ENCODE assay signal across 39 cellular contexts in the genomic region with DNA sequence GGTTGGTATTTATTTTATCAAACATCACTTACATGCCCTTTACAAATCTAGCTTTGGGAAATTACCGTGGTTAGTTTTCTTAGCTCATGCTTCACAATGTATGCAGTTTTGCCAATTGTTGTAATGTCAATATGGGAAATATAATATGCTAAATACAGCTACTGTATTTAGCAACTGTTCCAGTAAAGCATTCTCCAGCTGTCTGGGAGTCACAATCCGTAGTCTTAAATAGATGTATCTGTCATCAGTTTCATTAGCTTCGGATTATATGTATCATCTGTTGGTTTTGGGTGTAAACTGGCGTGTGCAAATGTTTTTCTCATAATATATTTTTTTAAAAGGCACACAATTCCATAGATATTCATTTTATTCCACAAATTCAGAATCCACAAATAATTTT.
"Had no signal": no experiment of that assay in that cellular context is flagged by ENCODE, and none has a peak within 500 bp of the region (broad histone marks: within the 10 kb centered on the region; RNA-seq: fewer than 3 reads in every experiment).

No MANE protein-coding gene starts in this region.

- H3K27me3 ChIP-seq: ascending aorta, body of pancreas, brain microvascular endothelial cell, breast epithelium had no signal

- H3K36me3 Mint-ChIP-seq: WTC11 had no signal

- H3K36me3 ChIP-seq: ascending aorta, brain microvascular endothelial cell, breast epithelium, WERI-Rb-1 had no signal

- H3K27me3 Mint-ChIP-seq: activated CD4-positive, alpha-beta memory T cell treated with anti-CD3 and anti-CD28 coated beads, Interleukin-2, amount 10 ng/mL, durations not matched to agents 7 days and 5 days; activated CD4-positive, alpha-beta T cell treated with anti-CD3 and anti-CD28 coated beads for 36 hours; activated CD4-positive, alpha-beta T cell treated with anti-CD3 and anti-CD28 coated beads, Interleukin-2, amount 10 ng/mL, durations not matched to agents 7 days and 5 days; activated CD8-positive, alpha-beta memory T cell treated with anti-CD3 and anti-CD28 coated beads, Interleukin-2, amount 10 ng/mL, durations not matched to agents 7 days and 5 days; activated naive CD4-positive, alpha-beta T cell treated with anti-CD3 and anti-CD28 coated beads, Interleukin-2, amount 10 ng/mL, durations not matched to agents 7 days and 5 days; activated naive CD4-positive, alpha-beta T cell treated with anti-CD3 and anti-CD28 coated beads, Interleukin-2, amount 50 U/mL, for 24 hours; activated naive CD8-positive, alpha-beta T cell; activated naive CD8-positive, alpha-beta T cell treated with anti-CD3 and anti-CD28 coated beads, Interleukin-2, amount 10 ng/mL, durations not matched to agents 7 days and 5 days; activated naive CD8-positive, alpha-beta T cell treated with anti-CD3 and anti-CD28 coated beads, Interleukin-2, amount 50 U/mL, for 24 hours; activated T-cell treated with anti-CD3 and anti-CD28 coated beads, Interleukin-2, amount 50 U/mL, for 24 hours had no signal

- H3K4me3 Mint-ChIP-seq: activated CD4-positive, alpha-beta memory T cell treated with anti-CD3 and anti-CD28 coated beads, Interleukin-2, amount 10 ng/mL, durations not matched to agents 7 days and 5 days; activated CD4-positive, alpha-beta T cell treated with anti-CD3 and anti-CD28 coated beads for 36 hours; activated CD4-positive, alpha-beta T cell treated with anti-CD3 and anti-CD28 coated beads, Interleukin-2, amount 10 ng/mL, durations not matched to agents 7 days and 5 days; activated CD8-positive, alpha-beta memory T cell treated with anti-CD3 and anti-CD28 coated beads, Interleukin-2, amount 10 ng/mL, durations not matched to agents 7 days and 5 days; activated CD8-positive, alpha-beta T cell treated with anti-CD3 and anti-CD28 coated beads, Interleukin-2, amount 10 ng/mL, durations not matched to agents 7 days and 5 days; activated naive CD4-positive, alpha-beta T cell treated with anti-CD3 and anti-CD28 coated beads, Interleukin-2, amount 10 ng/mL, durations not matched to agents 7 days and 5 days; activated naive CD4-positive, alpha-beta T cell treated with anti-CD3 and anti-CD28 coated beads, Interleukin-2, amount 50 U/mL, for 24 hours; activated naive CD8-positive, alpha-beta T cell; activated naive CD8-positive, alpha-beta T cell treated with anti-CD3 and anti-CD28 coated beads, Interleukin-2, amount 10 ng/mL, durations not matched to agents 7 days and 5 days; activated naive CD8-positive, alpha-beta T cell treated with anti-CD3 and anti-CD28 coated beads, Interleukin-2, amount 50 U/mL, for 24 hours; activated T-cell treated with anti-CD3 and anti-CD28 coated beads, Interleukin-2, amount 50 U/mL, for 24 hours; T-helper 1 cell treated with Interleukin-12 subunit alpha and Interleukin-12 subunit beta and Interleukin-4 antibody, amounts not matched to agents 30 μg/mL and 1 μg/mL, for 36 hours; T-helper 2 cell treated with Interferon-gamma antibody and Interleukin-4, amounts not matched to agents 5 μg/mL and 100 μg/mL, for 36 hours; WTC11 had no signal

- H3K27ac ChIP-seq: ascending aorta, body of pancreas, brain microvascular endothelial cell, breast epithelium, WERI-Rb-1 had no signal

- H3K27ac Mint-ChIP-seq: activated CD4-positive, alpha-beta memory T cell treated with anti-CD3 and anti-CD28 coated beads, Interleukin-2, amount 10 ng/mL, durations not matched to agents 7 days and 5 days; activated CD4-positive, alpha-beta T cell treated with anti-CD3 and anti-CD28 coated beads for 36 hours; activated CD4-positive, alpha-beta T cell treated with anti-CD3 and anti-CD28 coated beads, Interleukin-2, amount 10 ng/mL, durations not matched to agents 7 days and 5 days; activated CD8-positive, alpha-beta memory T cell treated with anti-CD3 and anti-CD28 coated beads, Interleukin-2, amount 10 ng/mL, durations not matched to agents 7 days and 5 days; activated CD8-positive, alpha-beta T cell treated with anti-CD3 and anti-CD28 coated beads, Interleukin-2, amount 10 ng/mL, durations not matched to agents 7 days and 5 days; activated naive CD4-positive, alpha-beta T cell treated with anti-CD3 and anti-CD28 coated beads, Interleukin-2, amount 10 ng/mL, durations not matched to agents 7 days and 5 days; activated naive CD4-positive, alpha-beta T cell treated with anti-CD3 and anti-CD28 coated beads, Interleukin-2, amount 50 U/mL, for 24 hours; activated naive CD8-positive, alpha-beta T cell; activated naive CD8-positive, alpha-beta T cell treated with anti-CD3 and anti-CD28 coated beads, Interleukin-2, amount 10 ng/mL, durations not matched to agents 7 days and 5 days; activated naive CD8-positive, alpha-beta T cell treated with anti-CD3 and anti-CD28 coated beads, Interleukin-2, amount 50 U/mL, for 24 hours; activated T-cell treated with anti-CD3 and anti-CD28 coated beads, Interleukin-2, amount 50 U/mL, for 24 hours; activated T-helper 2 cell treated with anti-CD3 and anti-CD28 coated beads, Interferon-gamma antibody, Interleukin-2, Interleukin-4, amounts not matched to agents 10 μg/mL and 5 μg/mL and 100 μg/mL, durations not matched to agents 14 hours and 24 hours and 36 hours; T-helper 1 cell treated with Interleukin-12 subunit alpha and Interleukin-12 subunit beta and Interleukin-4 antibody, amounts not matched to agents 30 μg/mL and 1 μg/mL, for 36 hours; T-helper 2 cell treated with Interferon-gamma antibody and Interleukin-4, amounts not matched to agents 5 μg/mL and 100 μg/mL, for 36 hours; WTC11 had no signal

- DNase-seq: activated CD4-positive, alpha-beta memory T cell treated with anti-CD3 and anti-CD28 coated beads, Interleukin-2, amount 10 ng/mL, durations not matched to agents 7 days and 5 days; activated CD4-positive, alpha-beta T cell treated with anti-CD3 and anti-CD28 coated beads for 1 hour; activated CD4-positive, alpha-beta T cell treated with anti-CD3 and anti-CD28 coated beads for 36 hours; activated CD4-positive, alpha-beta T cell treated with anti-CD3 and anti-CD28 coated beads for 48 hours; activated CD4-positive, alpha-beta T cell treated with anti-CD3 and anti-CD28 coated beads, Interleukin-2, amount 10 ng/mL, durations not matched to agents 7 days and 5 days; activated CD4-positive, alpha-beta T cell treated with anti-CD3 and anti-CD28 coated beads, Interleukin-2, amount 50 U/mL, for 48 hours; activated CD4-positive, CD25-positive, alpha-beta regulatory T cell; activated CD8-positive, alpha-beta memory T cell treated with anti-CD3 and anti-CD28 coated beads for 24 hours; activated CD8-positive, alpha-beta memory T cell treated with anti-CD3 and anti-CD28 coated beads, Interleukin-2, amount 10 ng/mL, durations not matched to agents 7 days and 5 days; activated CD8-positive, alpha-beta memory T cell treated with anti-CD3 and anti-CD28 coated beads, Interleukin-2, amount 50 U/mL, for 48 hours; activated CD8-positive, alpha-beta T cell treated with anti-CD3 and anti-CD28 coated beads, Interleukin-2, amount 10 ng/mL, durations not matched to agents 7 days and 5 days; activated effector memory CD4-positive, alpha-beta T cell treated with Interleukin-2 at 50 U/mL for 16 hours; activated gamma-delta T cell; activated naive CD4-positive, alpha-beta T cell treated with anti-CD3 and anti-CD28 coated beads, Interleukin-2, amount 10 ng/mL, durations not matched to agents 7 days and 5 days; activated naive CD4-positive, alpha-beta T cell treated with Interleukin-2 at 50 U/mL for 16 hours; activated naive CD8-positive, alpha-beta T cell treated with anti-CD3 and anti-CD28 coated beads, Interleukin-2, amount 10 ng/mL, durations not matched to agents 7 days and 5 days; activated naive CD8-positive, alpha-beta T cell treated with anti-CD3 and anti-CD28 coated beads, Interleukin-2, amount 50 U/mL, for 24 hours; activated T-cell treated with anti-CD3 and anti-CD28 coated beads, Interleukin-2, amount 50 U/mL, for 24 hours; activated T-cell treated with anti-CD3 and anti-CD28 coated beads, Interleukin-2, amount 50 U/mL, for 48 hours; amygdala; anterior cingulate cortex; body of pancreas; brain microvascular endothelial cell; central memory CD4-positive, alpha-beta T cell; SW 1271; T-helper 1 cell; T-helper 2 cell; T-helper 9 cell; WERI-Rb-1 had no signal

- H3K9me3 ChIP-seq: ascending aorta, body of pancreas, breast epithelium had no signal

- FAIRE-seq: TTC549 had no signal

- H3K9me3 Mint-ChIP-seq: activated naive CD4-positive, alpha-beta T cell treated with anti-CD3 and anti-CD28 coated beads, Interleukin-2, amount 50 U/mL, for 24 hours; WTC11 had no signal

- ATAC-seq: activated CD4-positive, alpha-beta T cell treated with anti-CD3 and anti-CD28 coated beads for 36 hours; activated CD4-positive, CD25-positive, alpha-beta regulatory T cell treated with anti-CD3 and anti-CD28 coated beads, Interleukin-2, amount 50 U/mL, for 24 hours; activated CD8-positive, alpha-beta memory T cell treated with anti-CD3 and anti-CD28 coated beads, Interleukin-2, amount 10 ng/mL, durations not matched to agents 7 days and 5 days; activated CD8-positive, alpha-beta T cell treated with anti-CD3 and anti-CD28 coated beads, Interleukin-2, amount 10 ng/mL, durations not matched to agents 7 days and 5 days; activated naive CD8-positive, alpha-beta T cell treated with anti-CD3 and anti-CD28 coated beads, Interleukin-2, amount 50 U/mL, for 24 hours; body of pancreas; WTC11 had no signal

- H3K4me3 ChIP-seq: ascending aorta, body of pancreas, breast epithelium had no signal
